In the genomic region with DNA sequence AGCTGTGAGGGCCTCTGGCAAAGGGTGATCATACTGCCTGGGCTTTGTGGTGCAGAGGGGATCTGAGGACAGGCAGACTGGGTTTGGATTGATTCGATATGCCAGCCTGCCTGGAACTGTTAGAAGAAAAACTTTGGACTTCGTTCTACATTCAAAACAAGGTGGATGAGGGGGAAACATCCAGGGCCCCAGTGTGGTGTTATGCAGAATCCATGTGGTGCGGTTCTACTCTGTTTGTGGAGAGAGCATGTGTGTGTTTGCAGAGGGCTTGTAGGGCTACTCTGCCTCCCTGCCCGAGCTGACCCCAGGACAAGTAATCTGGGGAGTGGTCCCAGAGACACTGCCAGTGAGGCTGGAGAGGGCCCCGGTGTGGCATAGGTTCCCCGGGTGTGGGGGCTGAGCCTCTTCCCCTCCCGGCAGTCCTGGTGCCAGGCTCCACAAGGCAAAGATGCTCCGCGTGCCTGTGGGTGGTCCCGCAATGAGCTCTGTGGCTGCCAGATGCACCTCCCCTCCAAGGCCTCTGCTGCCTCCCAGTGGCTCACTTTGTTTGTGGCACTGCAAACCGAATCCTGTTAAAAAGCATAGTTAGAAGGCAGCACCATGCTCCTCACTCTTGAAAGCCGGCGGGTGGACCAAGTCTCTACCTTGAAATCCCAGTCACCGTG, we compare ENCODE assay signal across 8 cellular contexts. TPM values are rescaled to one million over a fixed set of nuclear protein-coding genes. Genes with fewer than 3 reads are reported as not detected.
DNase-seq lines count a peak whose midpoint lies in the region; ATAC-seq and TF ChIP-seq lines count a peak whose summit lies in the region.

No MANE protein-coding gene starts in this region.

- no peak for TF ChIP-seq EP300 in upper lobe of left lung (IDR thresholded peaks at IDR 0.05)

- no peaks in the 10 kb centered on the region for H3K9me3 Mint-ChIP-seq in nephron progenitor cell

- no peaks in the 10 kb centered on the region for H3K27me3 Mint-ChIP-seq in nephron progenitor cell (ENCODE audit: low read depth, poor library complexity)

- 26 to 37% methylated on average over 7 to 14 of the region's 14 CpGs for WGBS in upper lobe of left lung, 2 donors

- H3K27ac Mint-ChIP-seq in nephron progenitor cell, result peak overlapping the region; percentile 87

- H3K4me1 Mint-ChIP-seq in nephron progenitor cell, result peaks cover 60% of the 10 kb centered on the region

- DNase-seq in DMS153 (lab: John Stamatoyannopoulos, UW) (peak; percentile 18), NCI-H748 treated with DMSO at 0.1 percent for 48 hours (lab: John Stamatoyannopoulos, UW) (peak; percentile 79), activated T-cell treated with anti-CD3 and anti-CD28 coated beads for 48 hours (ENCODE audit: low read depth) (peak; percentile 28), fibroblast of the conjunctiva (ENCODE audit: low read depth) (peak; percentile 65), nephron progenitor cell (peak; percentile 84), upper lobe of left lung (peak in 1 of 2 donors; percentile 38)

- no peak for TF ChIP-seq POLR2A in upper lobe of left lung (IDR thresholded peaks at IDR 0.05)

- ATAC-seq in HG03135 (IDR thresholded peaks at IDR 0.05; ENCODE audit: unreplicated experiment), result peak; percentile 60
- peak; percentile 13 to 82 for ATAC-seq in upper lobe of left lung (ENCODE audit: low FRiP score in 2 of 2)
- no peak for ATAC-seq in HG02571 (IDR thresholded peaks at IDR 0.05; ENCODE audit: unreplicated experiment)

- H3K36me3 Mint-ChIP-seq in nephron progenitor cell (ENCODE audit: low read depth), result peaks cover 5% of the 10 kb centered on the region

- no peak overlapping the region for H3K4me3 ChIP-seq in upper lobe of left lung

- no peaks in the 10 kb centered on the region for H3K9me3 ChIP-seq in upper lobe of left lung

- H3K4me3 Mint-ChIP-seq in nephron progenitor cell, result no peak overlapping the region

- no peak overlapping the region for H3K27ac ChIP-seq in upper lobe of left lung

- H3K36me3 ChIP-seq in upper lobe of left lung, result no peaks in the 10 kb centered on the region

- H3K27me3 ChIP-seq in upper lobe of left lung, result no peaks in the 10 kb centered on the region

- TF ChIP-seq CTCF in nephron progenitor cell (IDR thresholded peaks at IDR 0.05), result peak; percentile 73
- peak in 5 of 6 experiments; percentile 44 to 65 (median 53) for TF ChIP-seq CTCF in upper lobe of left lung (IDR thresholded peaks at IDR 0.05)

- H3K4me1 ChIP-seq in upper lobe of left lung, result no peaks in the 10 kb centered on the region

RNA-seq across cellular contexts. Expression of a gene that starts 22.3 kb away (rescaled TPM):
- 10 to 100 TPM; 23.2 to 45.2 (median 37.9) TPM for total RNA-seq in upper lobe of left lung
